ENCODE assay signal across 23 cellular contexts in the genomic region with DNA sequence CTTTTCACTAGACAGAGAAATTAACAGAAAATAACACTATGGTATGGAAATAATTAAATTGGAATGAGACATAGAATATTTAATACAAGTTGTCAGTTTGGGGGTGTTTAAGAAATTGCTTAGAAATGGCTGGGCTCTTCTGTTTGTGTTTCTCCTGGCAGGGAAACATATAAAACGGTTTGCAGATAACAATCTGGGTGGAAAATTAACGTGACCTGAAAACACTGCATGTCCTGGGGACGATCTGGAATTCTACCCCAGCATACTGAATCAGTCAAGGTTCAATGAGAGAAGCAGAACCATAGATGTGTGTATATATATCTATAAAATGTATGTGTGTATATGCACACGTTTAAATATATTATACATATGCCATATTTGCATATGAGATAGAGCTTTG.
"Had no signal": no experiment of that assay in that cellular context is flagged by ENCODE, and none has a peak within 500 bp of the region (broad histone marks: within the 10 kb centered on the region; RNA-seq: fewer than 3 reads in every experiment).

No MANE protein-coding gene starts in this region.

- DNase-seq: colonic mucosa; cortex of kidney; dermis blood vessel endothelial cell; dorsolateral prefrontal cortex; effector CD4-positive, alpha-beta T cell; effector CD8-positive, alpha-beta T cell; effector memory CD4-positive, alpha-beta T cell; effector memory CD8-positive, alpha-beta T cell; endodermal cell; erythroblast; esophagus squamous epithelium; foreskin fibroblast; foreskin keratinocyte; foreskin melanocyte; gastrocnemius medialis; glutamatergic neuron; head of caudate nucleus; heart left ventricle; heart right ventricle had no signal

- H3K27ac ChIP-seq: colonic mucosa, coronary artery, dorsolateral prefrontal cortex, epithelial cell of prostate, esophagus muscularis mucosa, esophagus squamous epithelium, foreskin keratinocyte, gastrocnemius medialis, gastroesophageal sphincter, heart left ventricle, heart right ventricle had no signal
